ENCODE assay signal across 13 cellular contexts in genomic region chr22:25966448-25966913, GRCh38.
DNase-seq lines count a peak whose midpoint lies in the region; ATAC-seq and TF ChIP-seq lines count a peak whose summit lies in the region.
"Had no signal": no experiment of that assay in that cellular context is flagged by ENCODE, and none has a peak within 500 bp of the region (broad histone marks: within the 10 kb centered on the region; RNA-seq: fewer than 3 reads in every experiment).

No MANE protein-coding gene starts in this region.

- no peaks in the 10 kb centered on the region for H3K27me3 Mint-ChIP-seq in stimulated activated naive CD8-positive, alpha-beta T cell treated with anti-CD3 and anti-CD28 coated beads, Interleukin-15, amount 100 ng/mL, for 72 hours
- peaks cover 3% of the 10 kb centered on the region for H3K27me3 Mint-ChIP-seq in activated naive CD8-positive, alpha-beta T cell treated with anti-CD3 and anti-CD28 coated beads, Interleukin-2, amount 10 ng/mL, durations not matched to agents 7 days and 5 days

- no peak for TF ChIP-seq POLR2A in NB4 (IDR thresholded peaks at IDR 0.05; ENCODE audit: extremely low read depth, insufficient read length)

- H3K36me3 Mint-ChIP-seq in activated naive CD8-positive, alpha-beta T cell treated with anti-CD3 and anti-CD28 coated beads, Interleukin-2, amount 10 ng/mL, durations not matched to agents 7 days and 5 days: no peaks in the 10 kb centered on the region
- H3K36me3 Mint-ChIP-seq: CD14-positive monocyte had no signal

- POLR2A ChIA-PET in activated naive CD8-positive, alpha-beta T cell treated with anti-CD3 and anti-CD28 coated beads, Interleukin-2, amount 10 ng/mL, durations not matched to agents 7 days and 5 days (lab: Charles Lee): no interaction called here

- peaks cover 6 to 14% of the 10 kb centered on the region in 2 donors for H3K9me3 Mint-ChIP-seq in stimulated activated naive CD8-positive, alpha-beta T cell treated with anti-CD3 and anti-CD28 coated beads, Interleukin-15, amount 100 ng/mL, for 72 hours
- H3K9me3 Mint-ChIP-seq in activated naive CD8-positive, alpha-beta T cell treated with anti-CD3 and anti-CD28 coated beads, Interleukin-2, amount 10 ng/mL, durations not matched to agents 7 days and 5 days: peaks cover 3% of the 10 kb centered on the region

- peak overlapping the region; percentile 62 to 66 for H3K4me3 Mint-ChIP-seq in stimulated activated naive CD8-positive, alpha-beta T cell treated with anti-CD3 and anti-CD28 coated beads, Interleukin-15, amount 100 ng/mL, for 72 hours
- peak overlapping the region; percentile 23 for H3K4me3 Mint-ChIP-seq in activated naive CD8-positive, alpha-beta T cell treated with anti-CD3 and anti-CD28 coated beads, Interleukin-2, amount 10 ng/mL, durations not matched to agents 7 days and 5 days
- H3K4me3 Mint-ChIP-seq: CD14-positive monocyte had no signal

- H3K4me3 ChIP-seq in NB4 (ENCODE audit: low read depth, low read length): no peak overlapping the region
- H3K4me3 ChIP-seq: thoracic aorta had no signal

- peak; percentile 75 for ATAC-seq in stimulated activated naive CD8-positive, alpha-beta T cell treated with anti-CD3 and anti-CD28 coated beads, Interleukin-15, amount 100 ng/mL, for 72 hours
- no peak for ATAC-seq in stimulated activated naive CD8-positive, alpha-beta T cell treated with anti-CD3 and anti-CD28 coated beads, Interleukin-15, Interleukin-2, amounts not matched to agents 100 U/mL and 50 U/mL, for 24 hours
- no peak for ATAC-seq in activated naive CD8-positive, alpha-beta T cell treated with anti-CD3 and anti-CD28 coated beads, Interleukin-2, amount 10 ng/mL, durations not matched to agents 7 days and 5 days (ENCODE audit: low read depth)
- ATAC-seq in SK-N-SH treated with all-trans-retinoic acid at 6 μM for 48 hours (no peak), GM21737 (IDR thresholded peaks at IDR 0.05; ENCODE audit: unreplicated experiment) (no peak), HG02973 (IDR thresholded peaks at IDR 0.05; ENCODE audit: unreplicated experiment) (no peak)

- peak in 1 of 2 donors; percentile 21 for DNase-seq in stimulated activated naive CD8-positive, alpha-beta T cell treated with anti-CD3 and anti-CD28 coated beads, Interleukin-15, amount 100 ng/mL, for 72 hours
- no peak for DNase-seq in stimulated activated naive CD8-positive, alpha-beta T cell treated with anti-CD3 and anti-CD28 coated beads, Interleukin-15, Interleukin-2, amounts not matched to agents 100 U/mL and 50 U/mL, for 24 hours
- DNase-seq in NB4 (ENCODE audit: low read depth): peak; percentile 39
- DNase-seq in activated naive CD8-positive, alpha-beta T cell treated with anti-CD3 and anti-CD28 coated beads, Interleukin-2, amount 10 ng/mL, durations not matched to agents 7 days and 5 days: no peak
- DNase-seq: central memory CD4-positive, alpha-beta T cell; effector CD4-positive, alpha-beta T cell; NCI-H1048; stimulated activated CD4-positive, alpha-beta T cell treated with anti-CD3 and anti-CD28 coated beads, Interleukin-4, amount 100 ng/mL, for 24 hours had no signal

- TF ChIP-seq CTCF in NB4 (IDR thresholded peaks at IDR 0.05; ENCODE audit: low read depth, low read length): no peak

- H3K4me1 Mint-ChIP-seq in stimulated activated naive CD8-positive, alpha-beta T cell treated with anti-CD3 and anti-CD28 coated beads, Interleukin-15, amount 100 ng/mL, for 72 hours: peaks cover 11% of the 10 kb centered on the region
- H3K4me1 Mint-ChIP-seq in activated naive CD8-positive, alpha-beta T cell treated with anti-CD3 and anti-CD28 coated beads, Interleukin-2, amount 10 ng/mL, durations not matched to agents 7 days and 5 days: peaks cover 13% of the 10 kb centered on the region
- H3K4me1 Mint-ChIP-seq: CD14-positive monocyte had no signal

- peak overlapping the region; percentile 79 to 95 for H3K27ac Mint-ChIP-seq in stimulated activated naive CD8-positive, alpha-beta T cell treated with anti-CD3 and anti-CD28 coated beads, Interleukin-15, amount 100 ng/mL, for 72 hours
- H3K27ac Mint-ChIP-seq in activated naive CD8-positive, alpha-beta T cell treated with anti-CD3 and anti-CD28 coated beads, Interleukin-2, amount 10 ng/mL, durations not matched to agents 7 days and 5 days: no peak overlapping the region
- H3K27ac Mint-ChIP-seq: CD14-positive monocyte had no signal

TF ChIP-seq in SK-N-SH treated with all-trans-retinoic acid at 6 μM for 48 hours, 23 proteins besides CTCF, POLR2A, EP300 and RAD21:
- TF ChIP-seq ZNF70 (CRISPR knock-in tag; IDR thresholded peaks at IDR 0.05) (no peak), BACH2 (CRISPR knock-in tag; IDR thresholded peaks at IDR 0.05; ENCODE audit: borderline replicate concordance) (no peak), ISL1 (CRISPR knock-in tag; IDR thresholded peaks at IDR 0.05) (no peak), PATZ1 (CRISPR knock-in tag; IDR thresholded peaks at IDR 0.05; ENCODE audit: borderline replicate concordance) (no peak)
